ENCODE assay signal across 9 cellular contexts in genomic region chr1:157496121-157496526, GRCh38. TPM values are rescaled to one million over a fixed set of nuclear protein-coding genes. Genes with fewer than 3 reads are reported as not detected.
A peak's percentile ranks its signal among the peaks of the same experiment; 100 is the strongest.
DNase-seq lines count a peak whose midpoint lies in the region; ATAC-seq and TF ChIP-seq lines count a peak whose summit lies in the region.
"Had no signal": no experiment of that assay in that cellular context is flagged by ENCODE, and none has a peak within 500 bp of the region (broad histone marks: within the 10 kb centered on the region; RNA-seq: fewer than 3 reads in every experiment).

No MANE protein-coding gene starts in this region.

- peak; percentile 88 for ATAC-seq in Panc1
- no peak for ATAC-seq in HG03097 (IDR thresholded peaks at IDR 0.05; ENCODE audit: low FRiP score, unreplicated experiment)

- POLR2A ChIA-PET in HEK293 (lab: Yijun Ruan, JAX) (no interaction called here), Panc1 (lab: Charles Lee) (no interaction called here)

- in situ Hi-C loops in Panc1 (cut with HindIII; ENCODE audit: low pct_unique_long_range_greater_than_20kb, low sequenced_read_pairs) = no loop called here
- in situ Hi-C loops in astrocyte of the spinal cord (cut with HindIII; ENCODE audit: low sequenced_read_pairs) = no loop called here

- no peaks in the 10 kb centered on the region for H3K36me3 ChIP-seq in HEK293 (ENCODE audit: control insufficient read depth in 2 of 2, insufficient read depth in 1 of 2, low read length in 2 of 2)
- no peaks in the 10 kb centered on the region for H3K36me3 ChIP-seq in Panc1 (ENCODE audit: control insufficient read depth, insufficient read depth, low read length)
- H3K36me3 ChIP-seq: BLaER1 had no signal

- no TSS peak for BruUV-seq in Panc1 (replicated peaks; lab: Mats Ljungman, UMichigan)

- H3K4me1 ChIP-seq in HEK293 (ENCODE audit: control insufficient read depth, insufficient read depth, low read length) = no peaks in the 10 kb centered on the region
- H3K4me1 ChIP-seq in Panc1 (ENCODE audit: control insufficient read depth, insufficient read depth, low read length) = no peaks in the 10 kb centered on the region
- H3K4me1 ChIP-seq: BLaER1 had no signal

- H3K27me3 ChIP-seq in Panc1 (ENCODE audit: control insufficient read depth, insufficient read depth, low read length) = peaks cover 4% of the 10 kb centered on the region
- H3K27me3 ChIP-seq: BLaER1 had no signal

- H3K9me3 ChIP-seq in HEK293 (ENCODE audit: control insufficient read depth, insufficient read depth, low read depth, low read length) (no peaks in the 10 kb centered on the region), Panc1 (ENCODE audit: control insufficient read depth, insufficient read depth, low read depth, low read length) (no peaks in the 10 kb centered on the region)

- no peak overlapping the region for H3K4me3 ChIP-seq in HEK293 (ENCODE audit: low read depth, low read length)
- no peak overlapping the region for H3K4me3 ChIP-seq in Panc1 (ENCODE audit: low read depth in 2 of 2, low read length in 2 of 2)
- no peak overlapping the region for H3K4me3 ChIP-seq in astrocyte of the spinal cord (ENCODE audit: low read depth, low read length)
- H3K4me3 ChIP-seq: BLaER1 had no signal

- intact Hi-C loops in Panc1 (cut with micrococcal nuclease; ENCODE audit: unreplicated experiment) = no loop called here

- CTCF ChIA-PET in HEK293 (lab: Yijun Ruan, JAX) (interaction anchor here (0.6 to 3.1 kb wide), 20 partner anchors 9 to 329 kb away, joined by 3 to 28 read pairs (median 4); no protein-coding TSS in a partner anchor), Panc1 (lab: Charles Lee) (interaction anchor here (1.7 kb wide), 1 partner anchor 10 kb away, joined by 3 read pairs; no protein-coding TSS in a partner anchor)

- H3K27ac ChIP-seq in HEK293 (ENCODE audit: extremely low read depth, low read depth, low read length) (no peak overlapping the region), Panc1 (ENCODE audit: low read length) (no peak overlapping the region)
- H3K27ac ChIP-seq: BLaER1 had no signal

- peak; percentile 7 for DNase-seq in DMS79 treated with DMSO at 0.1 percent for 48 hours (lab: John Stamatoyannopoulos, UW)
- no peak for DNase-seq in DMS79 (lab: John Stamatoyannopoulos, UW)
- peak; percentile 24 for DNase-seq in Panc1 (ENCODE audit: low read depth, low spot score)
- peak; percentile 37 for DNase-seq in astrocyte of the spinal cord (ENCODE audit: low read depth, low spot score)
- DNase-seq in iPS-NIHi7 (ENCODE audit: extremely low spot score) = peak; percentile 51
- DNase-seq in stimulated activated CD4-positive, alpha-beta T cell treated with anti-CD3 and anti-CD28 coated beads, Interleukin-2, amount 100 ng/mL, for 4 hours (ENCODE audit: low read depth) = peak; percentile 12

- TF ChIP-seq CTCF in HEK293 (tag by site-specific recombination; IDR thresholded peaks at IDR 0.05) = peak; percentile 25; the same call in 1 of the 2 replicates
- TF ChIP-seq CTCF in Panc1 (IDR thresholded peaks at IDR 0.05) = peak; percentile 88
- peak; percentile 85 for TF ChIP-seq CTCF in astrocyte of the spinal cord (IDR thresholded peaks at IDR 0.05; ENCODE audit: low read depth, low read length)

TF ChIP-seq in HEK293, 187 proteins besides CTCF, POLR2A, EP300 and RAD21:
- peak; percentile 61 for TF ChIP-seq ZNF335 (tag by site-specific recombination; conservative IDR thresholded peaks at IDR 0.05)
- TF ChIP-seq TCF7L2 (IDR thresholded peaks at IDR 0.05; ENCODE audit: borderline replicate concordance, low read depth, low read length) = 0 out of 2 replicates have a peak, but pooled peaks have one; percentile 19
- peak; percentile 52 for TF ChIP-seq ZNF654 (tag by site-specific recombination; IDR thresholded peaks at IDR 0.05; ENCODE audit: low read depth)
- no peak for TF ChIP-seq SALL2 (tag by site-specific recombination; IDR thresholded peaks at IDR 0.05; ENCODE audit: borderline replicate concordance)

RNA-seq across cellular contexts. Expression of gene FCRL5, which starts 56.2 kb away (rescaled TPM):
- not detected for total RNA-seq in Panc1 (2021; ENCODE audit: unreplicated experiment)
- not detected for polyA plus RNA-seq in Panc1 (2012; ENCODE audit: insufficient read length)

Comparison
In these comparisons a context has a peak if more than half of its experiments do, and no peak if none do; other contexts are left out.
1. CTCF ChIP-seq: peak in every context shown above with its lines; median percentile 88 in Panc1; 85 in astrocyte of the spinal cord; 25 in HEK293.